8 cellular contexts compared by ENCODE assay signal in genomic region chr12:89348894-89349669, GRCh38. TPM values are rescaled to one million over a fixed set of nuclear protein-coding genes. Genes with fewer than 3 reads are reported as not detected.
DNase-seq lines count a peak whose midpoint lies in the region; ATAC-seq and TF ChIP-seq lines count a peak whose summit lies in the region.

No MANE protein-coding gene starts in this region.

- no peaks in the 10 kb centered on the region for H3K9me3 Mint-ChIP-seq in Calu3 (ENCODE audit: low read depth, unreplicated experiment)

- intact Hi-C loops in Calu3 (cut with micrococcal nuclease; ENCODE audit: unreplicated experiment): loop anchor here (5.0 kb wide), 1 partner anchor 167 kb away; no protein-coding TSS in a partner anchor

- peaks cover 24% of the 10 kb centered on the region for H3K4me1 ChIP-seq in RWPE2 (ENCODE audit: insufficient read depth, poor library complexity, severe bottlenecking)
- peaks cover 69 to 79% of the 10 kb centered on the region in 2 experiments for H3K4me1 ChIP-seq in neutrophil (ENCODE audit: control insufficient read depth in 1 of 2, insufficient read depth in 1 of 2, low read depth in 1 of 2, low read length in 1 of 2)

- CTCF ChIA-PET in Calu3 (lab: Charles Lee): interaction anchor here (1.2 kb wide), 1 partner anchor 112 kb away, joined by 3 read pairs; no protein-coding TSS in a partner anchor
- CTCF ChIA-PET in HEK293T (lab: Yijun Ruan, JAX): no interaction called here

- H3K27ac Mint-ChIP-seq in Calu3 (ENCODE audit: unreplicated experiment): peak overlapping the region; percentile 97

- BruUV-seq in Calu3 (replicated peaks; lab: Mats Ljungman, UMichigan): no TSS peak

- H3K9me3 ChIP-seq in RWPE2 (ENCODE audit: severe bottlenecking) (no peaks in the 10 kb centered on the region), neutrophil (no peaks in the 10 kb centered on the region)

- no peak for DNase-seq in Calu3
- DNase-seq in RWPE2 (ENCODE audit: low spot score): no peak
- DNase-seq in epithelial cell of esophagus (ENCODE audit: low read depth): peak; percentile 33
- no peak for DNase-seq in HEK293T (ENCODE audit: extremely low spot score)

- H3K27me3 Mint-ChIP-seq in Calu3 (ENCODE audit: unreplicated experiment): no peaks in the 10 kb centered on the region

- peaks cover 49% of the 10 kb centered on the region for H3K4me1 Mint-ChIP-seq in Calu3 (ENCODE audit: low read depth, unreplicated experiment)

- no peaks in the 10 kb centered on the region for H3K27me3 ChIP-seq in RWPE2 (ENCODE audit: insufficient read depth, poor library complexity, severe bottlenecking)
- H3K27me3 ChIP-seq in neutrophil: no peaks in the 10 kb centered on the region

- H3K4me3 Mint-ChIP-seq in Calu3 (ENCODE audit: low read depth, unreplicated experiment): peak overlapping the region; percentile 90

- ATAC-seq in RWPE2 (ENCODE audit: low read depth) (no peak), GM19455 (IDR thresholded peaks at IDR 0.05; ENCODE audit: unreplicated experiment) (no peak), HG02763 (IDR thresholded peaks at IDR 0.05; ENCODE audit: unreplicated experiment) (no peak), HG02623 (IDR thresholded peaks at IDR 0.05; ENCODE audit: unreplicated experiment) (no peak)

- peaks cover 51% of the 10 kb centered on the region for H3K36me3 ChIP-seq in RWPE2 (ENCODE audit: low read depth)
- peaks cover 28% of the 10 kb centered on the region for H3K36me3 ChIP-seq in neutrophil

- TF ChIP-seq CTCF in Calu3 (IDR thresholded peaks at IDR 0.05; ENCODE audit: unreplicated experiment): no peak
- TF ChIP-seq CTCF in RWPE2 (IDR thresholded peaks at IDR 0.05; ENCODE audit: poor library complexity, severe bottlenecking): no peak
- no peak for TF ChIP-seq CTCF in epithelial cell of esophagus (IDR thresholded peaks at IDR 0.05; ENCODE audit: insufficient read depth, low read depth, low read length, missing control alignments)
- TF ChIP-seq CTCF in neutrophil (IDR thresholded peaks at IDR 0.05): no peak

- POLR2A ChIA-PET in HEK293T (lab: Yijun Ruan, JAX): no interaction called here

- peaks cover 82% of the 10 kb centered on the region for H3K36me3 Mint-ChIP-seq in Calu3 (ENCODE audit: insufficient read depth, unreplicated experiment)

- peak overlapping the region; percentile 78 for H3K4me3 ChIP-seq in RWPE2 (ENCODE audit: severe bottlenecking)
- H3K4me3 ChIP-seq in epithelial cell of esophagus (ENCODE audit: low read length): no peak overlapping the region
- H3K4me3 ChIP-seq in neutrophil (ENCODE audit: low read depth in 1 of 2, low read length in 1 of 2): peak overlapping the region; percentile 73 to 90

- H3K27ac ChIP-seq in RWPE2 (ENCODE audit: poor library complexity, severe bottlenecking) (peak overlapping the region; percentile 99), neutrophil (peak overlapping the region; percentile 97)

TF ChIP-seq in HEK293T, 16 proteins besides CTCF, POLR2A, EP300 and RAD21:
- no peak for TF ChIP-seq FOXK2 (IDR thresholded peaks at IDR 0.05)
- TF ChIP-seq ELF4 (IDR thresholded peaks at IDR 0.05): no peak
- no peak for TF ChIP-seq ZNF384 (IDR thresholded peaks at IDR 0.05)
- no peak for TF ChIP-seq L3MBTL2 (conservative IDR thresholded peaks at IDR 0.05)
- TF ChIP-seq TARDBP (IDR thresholded peaks at IDR 0.05): no peak
- TF ChIP-seq SP1 (IDR thresholded peaks at IDR 0.05): no peak
- TF ChIP-seq PKNOX1 (IDR thresholded peaks at IDR 0.05): no peak
- no peak for TF ChIP-seq HDGF (IDR thresholded peaks at IDR 0.05; ENCODE audit: borderline replicate concordance)
- TF ChIP-seq BHLHE40 (IDR thresholded peaks at IDR 0.05; ENCODE audit: borderline replicate concordance): no peak
- no peak for TF ChIP-seq LEF1 (IDR thresholded peaks at IDR 0.05; ENCODE audit: borderline replicate concordance)
- TF ChIP-seq FOXM1 (IDR thresholded peaks at IDR 0.05; ENCODE audit: borderline replicate concordance): no peak
- no peak for TF ChIP-seq SUZ12 (IDR thresholded peaks at IDR 0.05)
- TF ChIP-seq CTBP1 (IDR thresholded peaks at IDR 0.05; ENCODE audit: borderline replicate concordance): no peak

RNA-seq across cellular contexts. Expression of gene DUSP6, which starts 3.2 kb away (rescaled TPM):
- total RNA-seq in Calu3 (2022): 108 TPM in 2 replicates
